8 cellular contexts compared by ENCODE assay signal in the genomic region with DNA sequence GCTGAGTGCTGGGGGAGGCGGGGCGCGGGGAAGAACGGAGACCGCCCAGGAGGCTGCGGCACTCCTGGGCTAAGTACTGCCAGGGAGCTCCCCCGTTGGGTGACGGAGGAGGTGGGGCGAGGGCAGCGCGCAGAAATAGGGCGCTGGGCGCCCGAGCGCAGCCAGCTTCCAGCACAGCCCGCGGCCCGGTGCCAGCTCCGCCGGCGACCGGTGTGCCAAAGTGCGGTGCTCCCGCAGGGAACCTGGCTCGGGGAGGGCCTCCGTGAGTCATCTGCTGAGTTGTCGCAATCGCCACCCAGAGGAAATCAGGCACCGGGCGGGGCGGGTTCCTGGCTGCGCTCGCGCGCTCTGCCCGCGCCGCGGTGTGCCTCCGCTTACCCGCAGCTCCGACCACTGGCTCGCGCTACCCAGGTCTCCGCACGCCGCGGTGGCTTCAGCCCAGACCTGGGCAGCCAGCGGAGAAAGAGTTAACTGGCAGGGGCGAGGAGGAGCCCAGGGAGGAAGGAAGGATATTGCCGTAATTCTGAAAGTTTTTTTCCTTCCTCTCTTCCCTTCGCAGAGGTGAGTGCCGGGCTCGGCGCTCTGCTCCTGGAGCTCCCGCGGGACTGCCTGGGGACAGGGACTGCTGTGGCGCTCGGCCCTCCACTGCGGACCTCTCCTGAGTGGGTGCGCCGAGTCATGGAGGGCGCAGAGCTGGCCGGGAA. TPM values are rescaled to one million over a fixed set of nuclear protein-coding genes. Genes with fewer than 3 reads are reported as not detected.
DNase-seq lines count a peak whose midpoint lies in the region; ATAC-seq and TF ChIP-seq lines count a peak whose summit lies in the region.

GPAT3 (plus strand) TSS at position 164 of the 704 bp plus-strand sequence; CDS start at position 679, 515 bp downstream.

- DNase-seq in DMS53 (lab: John Stamatoyannopoulos, UW) = peak; percentile 86
- DNase-seq in T-helper 2 cell = peak; percentile 29 to 71 (median 36)
- peak in 39 of 56 donors; percentile 1 to 65 (median 24) for DNase-seq in amygdala (lab: John Stamatoyannopoulos, UW)
- peak; percentile 85 for DNase-seq in left ventricle myocardium inferior
- DNase-seq in retina = peak; percentile 82
- DNase-seq in NCI-H524 treated with DMSO at 0.1 percent for 48 hours (lab: John Stamatoyannopoulos, UW) = no peak

- H3K4me3 ChIP-seq in HUES6 (ENCODE audit: low read depth, low read length) (peak within 1 kb of the TSS; percentile 64), left ventricle myocardium inferior (peak within 1 kb of the TSS; percentile 81)

- ATAC-seq in GM21447 (IDR thresholded peaks at IDR 0.05; ENCODE audit: unreplicated experiment) = peak; percentile 76

- peaks cover 65% of the 10 kb centered on the region for H3K27me3 ChIP-seq in HUES6 (ENCODE audit: control insufficient read depth, insufficient read depth, low read length)
- peaks cover 14% of the 10 kb centered on the region for H3K27me3 ChIP-seq in left ventricle myocardium inferior (ENCODE audit: low read depth)

- no peaks in the 10 kb centered on the region for H3K36me3 ChIP-seq in HUES6 (ENCODE audit: control insufficient read depth, insufficient read depth, low read length)
- H3K36me3 ChIP-seq in left ventricle myocardium inferior = no peaks in the 10 kb centered on the region

- TF ChIP-seq CTCF in left ventricle myocardium inferior (IDR thresholded peaks at IDR 0.05; ENCODE audit: borderline replicate concordance) = no peak

- H3K4me1 ChIP-seq in HUES6 (ENCODE audit: control insufficient read depth, insufficient read depth, low read length) = no peaks in the 10 kb centered on the region
- peaks cover 42% of the 10 kb centered on the region for H3K4me1 ChIP-seq in left ventricle myocardium inferior

- H3K27ac ChIP-seq in HUES6 (ENCODE audit: low read depth, low read length) (no peak within 1 kb of the TSS), left ventricle myocardium inferior (replicated peaks) (peak within 1 kb of the TSS; percentile 93)

- peak within 1 kb of the TSS; percentile 41 for H3K9ac ChIP-seq in HUES6 (ENCODE audit: low read length)

- no peaks in the 10 kb centered on the region for H3K9me3 ChIP-seq in HUES6 (ENCODE audit: control insufficient read depth, insufficient read depth, low read depth, low read length)
- no peaks in the 10 kb centered on the region for H3K9me3 ChIP-seq in left ventricle myocardium inferior (replicated peaks)

- intact Hi-C loops in left ventricle myocardium inferior (cut with micrococcal nuclease) = no loop called here

RNA-seq across cellular contexts. Expression of gene GPAT3, which starts in this region (rescaled TPM):
- 44.2 TPM for total RNA-seq in left ventricle myocardium inferior
